In the genomic region with DNA sequence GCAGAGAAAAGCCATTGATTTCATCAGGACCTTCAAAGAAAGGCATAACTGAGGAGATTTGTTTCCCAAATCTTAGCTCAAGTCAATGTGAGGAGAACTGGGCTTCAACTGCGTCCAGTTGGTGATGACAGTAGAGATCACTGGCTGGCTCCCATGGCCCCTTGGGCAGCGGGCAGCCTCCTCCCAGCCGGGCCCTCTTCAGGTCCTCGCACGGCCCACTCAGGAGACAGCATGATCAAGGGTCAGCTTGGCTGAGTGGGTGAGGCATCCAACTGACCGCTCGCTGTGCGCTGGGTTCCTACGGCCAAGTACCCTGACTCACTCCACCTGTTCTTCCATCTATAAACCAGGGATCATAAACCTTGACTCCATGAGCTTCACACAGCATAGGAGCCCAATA, we compare ENCODE assay signal across 32 cellular contexts.
"Had no signal": no experiment of that assay in that cellular context is flagged by ENCODE, and none has a peak within 500 bp of the region (broad histone marks: within the 10 kb centered on the region; RNA-seq: fewer than 3 reads in every experiment).

No MANE protein-coding gene starts in this region.

- DNase-seq: activated CD4-positive, alpha-beta T cell treated with anti-CD3 and anti-CD28 coated beads for 36 hours; activated CD4-positive, alpha-beta T cell treated with anti-CD3 and anti-CD28 coated beads, Interleukin-2, amount 10 ng/mL, durations not matched to agents 7 days and 5 days; activated CD4-positive, alpha-beta T cell treated with anti-CD3 and anti-CD28 coated beads, Interleukin-2, amount 50 U/mL, for 48 hours; activated CD8-positive, alpha-beta memory T cell treated with anti-CD3 and anti-CD28 coated beads, Interleukin-2, amount 50 U/mL, for 4 hours; activated naive CD4-positive, alpha-beta T cell treated with Interleukin-2 at 50 U/mL for 16 hours; activated naive CD8-positive, alpha-beta T cell treated with anti-CD3 and anti-CD28 coated beads, Interleukin-2, amount 10 ng/mL, durations not matched to agents 7 days and 5 days; activated T-cell treated with anti-CD3 and anti-CD28 coated beads for 4 hours; activated T-cell treated with anti-CD3 and anti-CD28 coated beads, Interleukin-2, amount 50 U/mL, for 4 hours; amygdala; MM.1S; MV-4-11; NCI-H1092; NCI-H1436 treated with DMSO at 0.1 percent for 48 hours; NCI-H1694 treated with DMSO at 0.1 percent for 48 hours; NCI-H2029; NCI-H345; NCI-H524 treated with DMSO at 0.1 percent for 48 hours; NK-92 treated with Interleukin-12 subunit alpha and Interleukin-12 subunit beta, amount 100 ng/mL, for 24 hours; PC-3; RPMI8226; SHP77 treated with DMSO at 0.1 percent for 48 hours; SK-N-SH had no signal

- H3K27me3 ChIP-seq: ascending aorta, Peyer's patch had no signal

- H3K4me3 Mint-ChIP-seq: activated CD4-positive, alpha-beta T cell treated with anti-CD3 and anti-CD28 coated beads for 36 hours; activated CD4-positive, alpha-beta T cell treated with anti-CD3 and anti-CD28 coated beads, Interleukin-2, amount 10 ng/mL, durations not matched to agents 7 days and 5 days; activated naive CD4-positive, alpha-beta T cell treated with anti-CD3 and anti-CD28 coated beads, Interleukin-2, amount 50 U/mL, for 24 hours; activated naive CD8-positive, alpha-beta T cell treated with anti-CD3 and anti-CD28 coated beads, Interleukin-2, amount 10 ng/mL, durations not matched to agents 7 days and 5 days; activated T-cell treated with anti-CD3 and anti-CD28 coated beads, Interleukin-2, amount 50 U/mL, for 4 hours; activated T-helper 1 cell treated with anti-CD3 and anti-CD28 coated beads, Interleukin-12 subunit alpha, Interleukin-12 subunit beta, Interleukin-2, Interleukin-4 antibody, amounts not matched to agents 30 ng/mL and 10 ng/mL and 1 ng/mL, durations not matched to agents 14 hours and 24 hours and 36 hours; T-helper 1 cell treated with Interleukin-12 subunit alpha and Interleukin-12 subunit beta and Interleukin-4 antibody, amounts not matched to agents 30 μg/mL and 1 μg/mL, for 36 hours; T-helper 2 cell treated with Interferon-gamma antibody and Interleukin-4, amounts not matched to agents 5 μg/mL and 100 μg/mL, for 36 hours; WTC11 had no signal

- H3K4me1 Mint-ChIP-seq: activated CD4-positive, alpha-beta T cell treated with anti-CD3 and anti-CD28 coated beads for 36 hours; activated CD4-positive, alpha-beta T cell treated with anti-CD3 and anti-CD28 coated beads, Interleukin-2, amount 10 ng/mL, durations not matched to agents 7 days and 5 days; activated naive CD4-positive, alpha-beta T cell treated with anti-CD3 and anti-CD28 coated beads, Interleukin-2, amount 50 U/mL, for 24 hours had no signal

- H3K9ac ChIP-seq: KMS-11, SK-N-SH had no signal

- H3K36me3 ChIP-seq: ascending aorta, Peyer's patch, SJSA1 had no signal

- H3K27ac ChIP-seq: ascending aorta, KMS-11, Peyer's patch, SJSA1 had no signal

- H3K9me3 ChIP-seq: ascending aorta, Peyer's patch, SJSA1, SK-N-SH had no signal

- H3K9me3 Mint-ChIP-seq: activated CD4-positive, alpha-beta T cell treated with anti-CD3 and anti-CD28 coated beads, Interleukin-2, amount 10 ng/mL, durations not matched to agents 7 days and 5 days; activated naive CD4-positive, alpha-beta T cell treated with anti-CD3 and anti-CD28 coated beads, Interleukin-2, amount 50 U/mL, for 24 hours; activated naive CD8-positive, alpha-beta T cell treated with anti-CD3 and anti-CD28 coated beads, Interleukin-2, amount 10 ng/mL, durations not matched to agents 7 days and 5 days; activated T-cell treated with anti-CD3 and anti-CD28 coated beads, Interleukin-2, amount 50 U/mL, for 4 hours; activated T-helper 1 cell treated with anti-CD3 and anti-CD28 coated beads, Interleukin-12 subunit alpha, Interleukin-12 subunit beta, Interleukin-2, Interleukin-4 antibody, amounts not matched to agents 30 ng/mL and 10 ng/mL and 1 ng/mL, durations not matched to agents 14 hours and 24 hours and 36 hours; T-helper 1 cell treated with Interleukin-12 subunit alpha and Interleukin-12 subunit beta and Interleukin-4 antibody, amounts not matched to agents 30 μg/mL and 1 μg/mL, for 36 hours; T-helper 2 cell treated with Interferon-gamma antibody and Interleukin-4, amounts not matched to agents 5 μg/mL and 100 μg/mL, for 36 hours; WTC11 had no signal

- H3K4me1 ChIP-seq: ascending aorta, Peyer's patch had no signal

- H3K4me2 ChIP-seq: KMS-11, SK-N-SH had no signal

- H3K27ac Mint-ChIP-seq: activated CD4-positive, alpha-beta T cell treated with anti-CD3 and anti-CD28 coated beads for 36 hours; activated CD4-positive, alpha-beta T cell treated with anti-CD3 and anti-CD28 coated beads, Interleukin-2, amount 10 ng/mL, durations not matched to agents 7 days and 5 days; activated naive CD4-positive, alpha-beta T cell treated with anti-CD3 and anti-CD28 coated beads, Interleukin-2, amount 50 U/mL, for 24 hours; activated naive CD8-positive, alpha-beta T cell treated with anti-CD3 and anti-CD28 coated beads, Interleukin-2, amount 10 ng/mL, durations not matched to agents 7 days and 5 days; activated T-helper 1 cell treated with anti-CD3 and anti-CD28 coated beads, Interleukin-12 subunit alpha, Interleukin-12 subunit beta, Interleukin-2, Interleukin-4 antibody, amounts not matched to agents 30 ng/mL and 10 ng/mL and 1 ng/mL, durations not matched to agents 14 hours and 24 hours and 36 hours; T-helper 1 cell treated with Interleukin-12 subunit alpha and Interleukin-12 subunit beta and Interleukin-4 antibody, amounts not matched to agents 30 μg/mL and 1 μg/mL, for 36 hours; T-helper 2 cell treated with Interferon-gamma antibody and Interleukin-4, amounts not matched to agents 5 μg/mL and 100 μg/mL, for 36 hours; WTC11 had no signal

- H3K4me3 ChIP-seq: ascending aorta, Peyer's patch, SJSA1 had no signal

- H3K36me3 Mint-ChIP-seq: activated naive CD4-positive, alpha-beta T cell treated with anti-CD3 and anti-CD28 coated beads, Interleukin-2, amount 50 U/mL, for 24 hours; activated naive CD8-positive, alpha-beta T cell treated with anti-CD3 and anti-CD28 coated beads, Interleukin-2, amount 10 ng/mL, durations not matched to agents 7 days and 5 days; WTC11 had no signal

- ATAC-seq: activated CD4-positive, alpha-beta T cell treated with anti-CD3 and anti-CD28 coated beads for 36 hours; activated CD4-positive, CD25-positive, alpha-beta regulatory T cell treated with anti-CD3 and anti-CD28 coated beads, Interleukin-2, amount 50 U/mL, for 24 hours; activated T-cell treated with anti-CD3 and anti-CD28 coated beads, Interleukin-2, amount 50 U/mL, for 4 hours; PC-3; WTC11 had no signal
